Comparison of ENCODE assay signal across 14 cellular contexts in the genomic region with DNA sequence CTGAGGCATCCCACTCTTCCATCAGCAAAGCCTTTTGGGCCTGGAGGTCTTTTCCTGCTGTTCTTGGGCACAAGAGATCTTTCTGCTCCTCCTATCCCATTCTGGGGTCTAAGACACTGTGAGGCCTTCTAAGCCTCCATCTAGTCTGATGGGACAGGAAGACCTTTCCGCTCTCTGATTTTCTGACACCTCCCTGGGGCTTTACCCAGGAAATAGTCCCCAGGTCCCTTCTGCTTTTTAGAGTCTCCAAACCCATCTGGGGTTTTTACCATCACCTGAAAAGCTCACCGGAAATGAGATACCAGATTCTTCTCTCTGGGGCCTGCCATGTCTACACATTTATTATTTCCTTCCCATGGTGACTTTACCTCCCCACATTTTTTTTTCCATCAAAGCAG. TPM values are rescaled to one million over a fixed set of nuclear protein-coding genes. Genes with fewer than 3 reads are reported as not detected.
A peak's percentile ranks its signal among the peaks of the same experiment; 100 is the strongest.
DNase-seq lines count a peak whose midpoint lies in the region; ATAC-seq, FAIRE-seq and TF ChIP-seq lines count a peak whose summit lies in the region.
"Had no signal": no experiment of that assay in that cellular context is flagged by ENCODE, and none has a peak within 500 bp of the region (broad histone marks: within the 10 kb centered on the region; RNA-seq: fewer than 3 reads in every experiment).

No MANE protein-coding gene starts in this region.

- CTCF ChIA-PET in WTC11 (lab: Charles Lee), result no interaction called here
- CTCF ChIA-PET in MCF 10A (lab: Yijun Ruan, JAX), result no interaction called here

- POLR2A ChIA-PET in WTC11 (lab: Charles Lee), result no interaction called here
- POLR2A ChIA-PET in MCF 10A (lab: Yijun Ruan, JAX), result no interaction called here

- H3K9me3 ChIP-seq in psoas muscle, result peaks cover 2% of the 10 kb centered on the region

- H3K27ac ChIP-seq in psoas muscle, result no peak overlapping the region

- peaks cover 32% of the 10 kb centered on the region for H3K4me1 Mint-ChIP-seq in activated naive CD8-positive, alpha-beta T cell treated with anti-CD3 and anti-CD28 coated beads, Interleukin-2, amount 50 U/mL, for 24 hours
- H3K4me1 Mint-ChIP-seq in WTC11 (no peaks in the 10 kb centered on the region), MCF 10A (ENCODE audit: insufficient read depth, unreplicated experiment) (no peaks in the 10 kb centered on the region)

- H3K27me3 Mint-ChIP-seq in activated naive CD8-positive, alpha-beta T cell treated with anti-CD3 and anti-CD28 coated beads, Interleukin-2, amount 50 U/mL, for 24 hours, result no peaks in the 10 kb centered on the region
- peaks cover 7% of the 10 kb centered on the region for H3K27me3 Mint-ChIP-seq in WTC11 (ENCODE audit: low read depth)
- no peaks in the 10 kb centered on the region for H3K27me3 Mint-ChIP-seq in MCF 10A (ENCODE audit: insufficient read depth, unreplicated experiment)
- H3K27me3 Mint-ChIP-seq: activated naive CD8-positive, alpha-beta T cell had no signal

- peak overlapping the region; percentile 75 for H3K27ac Mint-ChIP-seq in activated naive CD8-positive, alpha-beta T cell treated with anti-CD3 and anti-CD28 coated beads, Interleukin-2, amount 50 U/mL, for 24 hours
- H3K27ac Mint-ChIP-seq in WTC11, result no peak overlapping the region
- H3K27ac Mint-ChIP-seq in MCF 10A (ENCODE audit: low read depth, unreplicated experiment), result no peak overlapping the region
- H3K27ac Mint-ChIP-seq: activated naive CD8-positive, alpha-beta T cell had no signal

- DNase-seq in GM18507 (ENCODE audit: extremely low spot score, insufficient read length, low read depth) (peak; percentile 54), WTC11 (ENCODE audit: low spot score) (no peak), psoas muscle (no peak), MCF 10A (ENCODE audit: unreplicated experiment) (no peak)
- no peak for DNase-seq in activated naive CD8-positive, alpha-beta T cell treated with anti-CD3 and anti-CD28 coated beads, Interleukin-2, amount 50 U/mL, for 24 hours
- no peak for DNase-seq in activated CD4-positive, alpha-beta T cell treated with anti-CD3 and anti-CD28 coated beads, Interleukin-2, amount 50 U/mL, for 48 hours
- DNase-seq: DMS53, H7, substantia nigra had no signal

- peaks cover 13% of the 10 kb centered on the region for H3K36me3 Mint-ChIP-seq in activated naive CD8-positive, alpha-beta T cell treated with anti-CD3 and anti-CD28 coated beads, Interleukin-2, amount 50 U/mL, for 24 hours (ENCODE audit: low read depth)
- H3K36me3 Mint-ChIP-seq in WTC11, result 0 out of 2 replicates have a peak, but pooled peaks cover 2% of the 10 kb centered on the region
- no peaks in the 10 kb centered on the region for H3K36me3 Mint-ChIP-seq in MCF 10A (ENCODE audit: insufficient read depth, unreplicated experiment)
- H3K36me3 Mint-ChIP-seq: activated naive CD8-positive, alpha-beta T cell had no signal

- H3K9me3 Mint-ChIP-seq in activated naive CD8-positive, alpha-beta T cell treated with anti-CD3 and anti-CD28 coated beads, Interleukin-2, amount 50 U/mL, for 24 hours, result no peaks in the 10 kb centered on the region
- peaks cover 25% of the 10 kb centered on the region for H3K9me3 Mint-ChIP-seq in WTC11
- H3K9me3 Mint-ChIP-seq in MCF 10A (ENCODE audit: unreplicated experiment), result no peaks in the 10 kb centered on the region

- ATAC-seq in GM21360 (IDR thresholded peaks at IDR 0.05; ENCODE audit: unreplicated experiment) (peak; percentile 69), HG03097 (IDR thresholded peaks at IDR 0.05; ENCODE audit: low FRiP score, unreplicated experiment) (peak; percentile 64), WTC11 (no peak), psoas muscle (no peak)
- peak; percentile 77 for ATAC-seq in activated naive CD8-positive, alpha-beta T cell treated with anti-CD3 and anti-CD28 coated beads, Interleukin-2, amount 50 U/mL, for 24 hours

- H3K4me3 Mint-ChIP-seq in activated naive CD8-positive, alpha-beta T cell treated with anti-CD3 and anti-CD28 coated beads, Interleukin-2, amount 50 U/mL, for 24 hours, result peak overlapping the region; percentile 33
- H3K4me3 Mint-ChIP-seq in WTC11, result no peak overlapping the region
- no peak overlapping the region for H3K4me3 Mint-ChIP-seq in MCF 10A (ENCODE audit: unreplicated experiment)
- H3K4me3 Mint-ChIP-seq: activated naive CD8-positive, alpha-beta T cell had no signal

- no peak for TF ChIP-seq CTCF in WTC11 (IDR thresholded peaks at IDR 0.05)
- no peak for TF ChIP-seq CTCF in psoas muscle (IDR thresholded peaks at IDR 0.05)
- no peak for TF ChIP-seq CTCF in MCF 10A (IDR thresholded peaks at IDR 0.05; ENCODE audit: unreplicated experiment)

- H3K27me3 ChIP-seq in psoas muscle (ENCODE audit: insufficient read depth in 3 of 3, low read length in 2 of 3), result no peaks in the 10 kb centered on the region

- no peaks in the 10 kb centered on the region for H3K36me3 ChIP-seq in psoas muscle (ENCODE audit: insufficient read depth in 1 of 2, low read depth in 1 of 2)

- H3K4me3 ChIP-seq in psoas muscle, result no peak overlapping the region

- peak; percentile 97 for FAIRE-seq in GM18507 (lab: Jason Lieb, UNC)
- FAIRE-seq: TTC549 had no signal

- no TSS peak for BruUV-seq in MCF 10A (replicated peaks; lab: Mats Ljungman, UMichigan)

- intact Hi-C loops in psoas muscle (cut with DNase I) (no loop called here), MCF 10A (cut with micrococcal nuclease) (no loop called here)

- no peaks in the 10 kb centered on the region for H3K4me1 ChIP-seq in psoas muscle

- 72 to 83% (median 79%) methylated on average over 2 of the region's 2 CpGs for WGBS in psoas muscle, 3 donors

TF ChIP-seq in WTC11, 78 proteins besides CTCF, POLR2A, EP300 and RAD21 (continues in another document):
- TF ChIP-seq ZNF219 (CRISPR knock-in tag; IDR thresholded peaks at IDR 0.05; ENCODE audit: borderline replicate concordance), result no peak
- TF ChIP-seq, protein P1, sequence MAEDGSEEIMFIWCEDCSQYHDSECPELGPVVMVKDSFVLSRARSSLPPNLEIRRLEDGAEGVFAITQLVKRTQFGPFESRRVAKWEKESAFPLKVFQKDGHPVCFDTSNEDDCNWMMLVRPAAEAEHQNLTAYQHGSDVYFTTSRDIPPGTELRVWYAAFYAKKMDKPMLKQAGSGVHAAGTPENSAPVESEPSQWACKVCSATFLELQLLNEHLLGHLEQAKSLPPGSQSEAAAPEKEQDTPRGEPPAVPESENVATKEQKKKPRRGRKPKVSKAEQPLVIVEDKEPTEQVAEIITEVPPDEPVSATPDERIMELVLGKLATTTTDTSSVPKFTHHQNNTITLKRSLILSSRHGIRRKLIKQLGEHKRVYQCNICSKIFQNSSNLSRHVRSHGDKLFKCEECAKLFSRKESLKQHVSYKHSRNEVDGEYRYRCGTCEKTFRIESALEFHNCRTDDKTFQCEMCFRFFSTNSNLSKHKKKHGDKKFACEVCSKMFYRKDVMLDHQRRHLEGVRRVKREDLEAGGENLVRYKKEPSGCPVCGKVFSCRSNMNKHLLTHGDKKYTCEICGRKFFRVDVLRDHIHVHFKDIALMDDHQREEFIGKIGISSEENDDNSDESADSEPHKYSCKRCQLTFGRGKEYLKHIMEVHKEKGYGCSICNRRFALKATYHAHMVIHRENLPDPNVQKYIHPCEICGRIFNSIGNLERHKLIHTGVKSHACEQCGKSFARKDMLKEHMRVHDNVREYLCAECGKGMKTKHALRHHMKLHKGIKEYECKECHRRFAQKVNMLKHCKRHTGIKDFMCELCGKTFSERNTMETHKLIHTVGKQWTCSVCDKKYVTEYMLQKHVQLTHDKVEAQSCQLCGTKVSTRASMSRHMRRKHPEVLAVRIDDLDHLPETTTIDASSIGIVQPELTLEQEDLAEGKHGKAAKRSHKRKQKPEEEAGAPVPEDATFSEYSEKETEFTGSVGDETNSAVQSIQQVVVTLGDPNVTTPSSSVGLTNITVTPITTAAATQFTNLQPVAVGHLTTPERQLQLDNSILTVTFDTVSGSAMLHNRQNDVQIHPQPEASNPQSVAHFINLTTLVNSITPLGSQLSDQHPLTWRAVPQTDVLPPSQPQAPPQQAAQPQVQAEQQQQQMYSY (CRISPR knock-in tag; IDR thresholded peaks at IDR 0.05), result no peak
- TF ChIP-seq, protein P2, sequence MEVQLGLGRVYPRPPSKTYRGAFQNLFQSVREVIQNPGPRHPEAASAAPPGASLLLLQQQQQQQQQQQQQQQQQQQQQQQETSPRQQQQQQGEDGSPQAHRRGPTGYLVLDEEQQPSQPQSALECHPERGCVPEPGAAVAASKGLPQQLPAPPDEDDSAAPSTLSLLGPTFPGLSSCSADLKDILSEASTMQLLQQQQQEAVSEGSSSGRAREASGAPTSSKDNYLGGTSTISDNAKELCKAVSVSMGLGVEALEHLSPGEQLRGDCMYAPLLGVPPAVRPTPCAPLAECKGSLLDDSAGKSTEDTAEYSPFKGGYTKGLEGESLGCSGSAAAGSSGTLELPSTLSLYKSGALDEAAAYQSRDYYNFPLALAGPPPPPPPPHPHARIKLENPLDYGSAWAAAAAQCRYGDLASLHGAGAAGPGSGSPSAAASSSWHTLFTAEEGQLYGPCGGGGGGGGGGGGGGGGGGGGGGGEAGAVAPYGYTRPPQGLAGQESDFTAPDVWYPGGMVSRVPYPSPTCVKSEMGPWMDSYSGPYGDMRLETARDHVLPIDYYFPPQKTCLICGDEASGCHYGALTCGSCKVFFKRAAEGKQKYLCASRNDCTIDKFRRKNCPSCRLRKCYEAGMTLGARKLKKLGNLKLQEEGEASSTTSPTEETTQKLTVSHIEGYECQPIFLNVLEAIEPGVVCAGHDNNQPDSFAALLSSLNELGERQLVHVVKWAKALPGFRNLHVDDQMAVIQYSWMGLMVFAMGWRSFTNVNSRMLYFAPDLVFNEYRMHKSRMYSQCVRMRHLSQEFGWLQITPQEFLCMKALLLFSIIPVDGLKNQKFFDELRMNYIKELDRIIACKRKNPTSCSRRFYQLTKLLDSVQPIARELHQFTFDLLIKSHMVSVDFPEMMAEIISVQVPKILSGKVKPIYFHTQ (CRISPR knock-in tag; IDR thresholded peaks at IDR 0.05), result no peak
- TF ChIP-seq ZNF121 (CRISPR knock-in tag; IDR thresholded peaks at IDR 0.05), result no peak
- TF ChIP-seq, protein P3, sequence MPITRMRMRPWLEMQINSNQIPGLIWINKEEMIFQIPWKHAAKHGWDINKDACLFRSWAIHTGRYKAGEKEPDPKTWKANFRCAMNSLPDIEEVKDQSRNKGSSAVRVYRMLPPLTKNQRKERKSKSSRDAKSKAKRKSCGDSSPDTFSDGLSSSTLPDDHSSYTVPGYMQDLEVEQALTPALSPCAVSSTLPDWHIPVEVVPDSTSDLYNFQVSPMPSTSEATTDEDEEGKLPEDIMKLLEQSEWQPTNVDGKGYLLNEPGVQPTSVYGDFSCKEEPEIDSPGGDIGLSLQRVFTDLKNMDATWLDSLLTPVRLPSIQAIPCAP (CRISPR knock-in tag; IDR thresholded peaks at IDR 0.05), result no peak

RNA-seq across cellular contexts. Expression of a gene that starts 21.1 kb away (rescaled TPM):
- 0.14 TPM in 1 of 3 replicates, not detected in the others for total RNA-seq in WTC11 (2021)
- not detected for total RNA-seq in psoas muscle
- under 1 TPM in 2 of 3 donors, not detected in 1; 0.03 to 0.04 TPM for polyA plus RNA-seq in psoas muscle
- not detected in 2 replicates for total RNA-seq in MCF 10A (2022)
- total RNA-seq: H7, M059J had no signal

RNA-seq across cellular contexts. Expression of a gene that starts 32.1 kb away (rescaled TPM):
- 240 to 255 TPM (median 254 TPM) in 3 replicates for total RNA-seq in WTC11 (2021)
- 100 to 1,000 TPM; 216 to 306 (median 287) TPM for total RNA-seq in psoas muscle
- 100 to 1,000 TPM; 488 to 805 (median 716) TPM for polyA plus RNA-seq in psoas muscle
- total RNA-seq in MCF 10A (2022), result 153 and 165 TPM in 2 replicates

Comparison
In these comparisons a context has a peak if more than half of its experiments do, and no peak if none do; other contexts are left out.
1. ATAC-seq: peak in GM21360 (single experiment), HG03097 (single experiment) and activated naive CD8-positive, alpha-beta T cell treated with anti-CD3 and anti-CD28 coated beads, Interleukin-2, amount 50 U/mL, for 24 hours (single experiment); none in WTC11 (single experiment) and psoas muscle (0 of 4).